ENCODE assay signal across 12 cellular contexts in the genomic region with DNA sequence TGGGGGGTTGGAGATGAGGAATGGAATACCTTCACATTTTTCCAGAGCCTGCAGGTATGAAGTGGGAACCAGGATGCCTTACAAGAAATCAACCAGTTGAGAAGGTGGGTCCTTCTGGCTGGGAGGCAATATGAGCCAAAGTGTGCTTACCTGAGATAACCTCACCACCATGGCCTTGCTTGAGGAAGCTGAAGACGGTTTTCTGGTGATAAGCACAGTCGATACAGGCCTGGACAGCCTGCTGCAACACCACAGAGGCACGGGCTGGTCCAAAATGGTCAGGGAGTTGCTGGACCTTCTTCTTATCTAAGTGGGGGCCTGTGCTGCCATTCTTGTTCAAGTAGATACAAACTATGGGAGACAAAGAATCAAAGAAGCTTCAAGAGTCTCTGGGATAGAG. TPM values are rescaled to one million over a fixed set of nuclear protein-coding genes. Genes with fewer than 3 reads are reported as not detected.
"Had no signal": no experiment of that assay in that cellular context is flagged by ENCODE, and none has a peak within 500 bp of the region (broad histone marks: within the 10 kb centered on the region; RNA-seq: fewer than 3 reads in every experiment).

No MANE protein-coding gene starts in this region.

- H3K4me3 Mint-ChIP-seq: GM23338, H9, HFFc6 had no signal

- H3K27ac ChIP-seq: GM23248 had no signal

- H3K4me3 ChIP-seq: GM23248, GM23338, HAP-1 had no signal

- H3K4me2 ChIP-seq: GM23338 had no signal

- DNase-seq: GM23248, GOT3, H7, H9, HCEC 1CT, HFFc6 had no signal

- ATAC-seq: GM23338, HCT116 had no signal

- FAIRE-seq: H1, H54 had no signal

- H3K9me3 ChIP-seq: HAP-1 had no signal

- H3K9me3 Mint-ChIP-seq: GM23338, H9, HFFc6 had no signal

- H3K4me1 ChIP-seq: HAP-1 had no signal

- H3K27ac Mint-ChIP-seq: GM23338, H9, HFFc6 had no signal

- H2AFZ ChIP-seq: GM23248, GM23338 had no signal

- H3K9ac ChIP-seq: GM23248 had no signal

RNA-seq across cellular contexts. Expression of gene SLFNL1, which starts 27.0 kb away (rescaled TPM):
- total RNA-seq: H1, H4, H7 had no signal
- polyA plus RNA-seq: H1 had no signal
